Comparison of ENCODE assay signal across 16 cellular contexts in the genomic region with DNA sequence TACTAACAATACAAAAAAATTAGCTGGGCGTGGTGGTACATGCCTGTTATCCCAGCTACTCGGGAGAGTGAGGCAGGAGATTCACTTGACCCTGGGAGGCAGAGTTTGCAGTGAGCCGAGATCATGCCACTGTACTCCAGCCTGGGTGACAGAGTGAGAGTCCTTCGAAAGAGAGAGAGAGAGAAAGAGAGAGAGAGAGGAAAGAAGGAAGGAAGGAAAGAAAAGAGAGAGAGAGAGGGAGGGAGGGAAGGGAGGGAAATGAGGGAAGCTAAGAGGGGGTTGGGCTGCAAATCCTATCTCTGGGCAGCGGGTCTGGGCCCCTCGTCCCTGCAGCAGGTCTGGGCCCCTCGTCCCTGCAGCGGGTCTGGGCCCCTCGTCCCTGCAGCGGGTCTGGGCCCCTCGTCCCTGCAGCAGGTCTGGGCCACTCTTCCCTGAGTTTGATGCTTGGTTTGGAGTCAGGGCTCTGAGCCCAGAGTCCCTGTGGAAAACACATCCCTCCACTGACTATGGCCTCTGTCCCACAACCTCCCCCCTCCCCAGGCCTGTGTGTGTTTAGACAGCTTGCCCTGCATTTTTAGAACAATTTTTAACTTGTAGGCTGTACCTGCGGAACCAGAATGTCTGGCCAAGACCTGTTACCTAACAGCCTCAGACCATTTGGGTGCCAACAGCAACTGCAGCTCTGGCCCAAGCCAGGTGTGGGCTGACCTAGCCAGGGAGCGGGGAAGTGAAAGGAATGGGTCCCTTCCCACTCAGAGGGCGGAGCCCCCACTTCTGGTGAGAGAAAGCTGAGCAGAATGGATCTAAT.
DNase-seq lines count a peak whose midpoint lies in the region; ATAC-seq, FAIRE-seq and TF ChIP-seq lines count a peak whose summit lies in the region.
"Had no signal": no experiment of that assay in that cellular context is flagged by ENCODE, and none has a peak within 500 bp of the region (broad histone marks: within the 10 kb centered on the region; RNA-seq: fewer than 3 reads in every experiment).

No MANE protein-coding gene starts in this region.

- H3K9ac ChIP-seq in keratinocyte (ENCODE audit: control insufficient read depth, extremely low read depth, insufficient read depth, low read length), result no peak overlapping the region

- peaks cover 31% of the 10 kb centered on the region for H3K4me1 ChIP-seq in keratinocyte (ENCODE audit: control insufficient read depth, extremely low read depth, insufficient read depth, low read length)

- no peak for FAIRE-seq in keratinocyte (lab: Jason Lieb, UNC)
- FAIRE-seq: endothelial cell of umbilical vein, G401.6 had no signal

- peak overlapping the region; percentile 83 for H3K27ac Mint-ChIP-seq in stimulated activated effector memory CD8-positive, alpha-beta T cell treated with anti-CD3 and anti-CD28 coated beads, Interleukin-12 subunit alpha, Interleukin-12 subunit beta, amount 100 ng/mL, for 72 hours
- H3K27ac Mint-ChIP-seq: activated CD4-positive, alpha-beta memory T cell treated with anti-CD3 and anti-CD28 coated beads for 36 hours; CD4-positive, alpha-beta T cell had no signal

- ATAC-seq in stimulated activated effector memory CD8-positive, alpha-beta T cell treated with anti-CD3 and anti-CD28 coated beads, Interleukin-12 subunit alpha, Interleukin-12 subunit beta, amount 100 ng/mL, for 72 hours, result no peak
- no peak for ATAC-seq in GM21786 (IDR thresholded peaks at IDR 0.05; ENCODE audit: unreplicated experiment)
- no peak for ATAC-seq in HG03439 (IDR thresholded peaks at IDR 0.05; ENCODE audit: unreplicated experiment)
- ATAC-seq: stimulated activated naive CD8-positive, alpha-beta T cell treated with anti-CD3 and anti-CD28 coated beads, Interleukin-15, Interleukin-2, amounts not matched to agents 100 U/mL and 50 U/mL, for 24 hours had no signal

- no peak overlapping the region for H3K4me3 Mint-ChIP-seq in stimulated activated effector memory CD8-positive, alpha-beta T cell treated with anti-CD3 and anti-CD28 coated beads, Interleukin-12 subunit alpha, Interleukin-12 subunit beta, amount 100 ng/mL, for 72 hours
- H3K4me3 Mint-ChIP-seq: activated CD4-positive, alpha-beta memory T cell treated with anti-CD3 and anti-CD28 coated beads for 36 hours; CD4-positive, alpha-beta T cell had no signal

- H3K4me3 ChIP-seq in keratinocyte (ENCODE audit: control insufficient read depth in 2 of 3, extremely low read depth in 1 of 3, insufficient read depth in 2 of 3, low read depth in 1 of 3, low read length in 3 of 3), result no peak overlapping the region

- peak overlapping the region; percentile 59 for H2AFZ ChIP-seq in keratinocyte (ENCODE audit: control insufficient read depth, low read length)

- H4K20me1 ChIP-seq in keratinocyte (ENCODE audit: control insufficient read depth, extremely low read depth, insufficient read depth, low read length), result no peaks in the 10 kb centered on the region

- no peak for TF ChIP-seq CTCF in GM20000 (IDR thresholded peaks at IDR 0.05; ENCODE audit: extremely low read depth, missing control alignments)
- TF ChIP-seq CTCF in RWPE1 (conservative IDR thresholded peaks at IDR 0.05; ENCODE audit: low read depth), result no peak
- no peak for TF ChIP-seq CTCF in keratinocyte (optimal IDR thresholded peaks at IDR 0.05 in 1 of 3, IDR thresholded peaks at IDR 0.05 in 1 of 3, conservative IDR thresholded peaks at IDR 0.05 in 1 of 3; ENCODE audit: extremely low read depth in 1 of 3, insufficient read depth in 2 of 3, low read length in 3 of 3)

- no peaks in the 10 kb centered on the region for H3K9me3 Mint-ChIP-seq in stimulated activated effector memory CD8-positive, alpha-beta T cell treated with anti-CD3 and anti-CD28 coated beads, Interleukin-12 subunit alpha, Interleukin-12 subunit beta, amount 100 ng/mL, for 72 hours
- H3K9me3 Mint-ChIP-seq: activated CD4-positive, alpha-beta memory T cell treated with anti-CD3 and anti-CD28 coated beads for 36 hours; CD4-positive, alpha-beta T cell had no signal

- H3K36me3 ChIP-seq in keratinocyte (ENCODE audit: control insufficient read depth in 2 of 2, extremely low read depth in 1 of 2, insufficient read depth in 2 of 2, low read length in 2 of 2), result no peaks in the 10 kb centered on the region

- POLR2A ChIA-PET in RWPE1 (lab: Yijun Ruan, JAX; ENCODE audit: low non-redundant PET), result interaction anchor here (0.5 kb wide), 1 partner anchor 28 kb away, joined by 5 read pairs; no protein-coding TSS in a partner anchor

- H3K27me3 ChIP-seq in keratinocyte (ENCODE audit: control insufficient read depth, extremely low read depth, insufficient read depth, low read length), result no peaks in the 10 kb centered on the region

- no peaks in the 10 kb centered on the region for H3K9me3 ChIP-seq in keratinocyte (ENCODE audit: control insufficient read depth, low read depth, low read length)

- peak overlapping the region; percentile 81 for H3K27ac ChIP-seq in RWPE1
- no peak overlapping the region for H3K27ac ChIP-seq in keratinocyte (ENCODE audit: control insufficient read depth, insufficient read depth, low read length)

- no peaks in the 10 kb centered on the region for H3K9me1 ChIP-seq in keratinocyte (ENCODE audit: control insufficient read depth, extremely low read depth, insufficient read depth, low read length)

- no peaks in the 10 kb centered on the region for H3K79me2 ChIP-seq in keratinocyte (ENCODE audit: control insufficient read depth, insufficient read depth, low read length)

- H3K4me1 Mint-ChIP-seq in stimulated activated effector memory CD8-positive, alpha-beta T cell treated with anti-CD3 and anti-CD28 coated beads, Interleukin-12 subunit alpha, Interleukin-12 subunit beta, amount 100 ng/mL, for 72 hours, result peaks cover 29% of the 10 kb centered on the region

- peak overlapping the region; percentile 72 for H3K4me2 ChIP-seq in keratinocyte (ENCODE audit: control insufficient read depth, extremely low read depth, insufficient read depth, low read depth, low read length)

- H3K36me3 Mint-ChIP-seq in stimulated activated effector memory CD8-positive, alpha-beta T cell treated with anti-CD3 and anti-CD28 coated beads, Interleukin-12 subunit alpha, Interleukin-12 subunit beta, amount 100 ng/mL, for 72 hours, result peaks cover 15% of the 10 kb centered on the region
- H3K36me3 Mint-ChIP-seq: activated CD4-positive, alpha-beta memory T cell treated with anti-CD3 and anti-CD28 coated beads for 36 hours had no signal

- dilution Hi-C loops in keratinocyte (cut with MboI; ENCODE audit: extremely low pct_ligation_motif_present, low sequenced_read_pairs), result no loop called here

- DNase-seq in GM20000 (ENCODE audit: low spot score) (peak; percentile 13), RWPE1 (ENCODE audit: low spot score) (peak; percentile 29), keratinocyte (ENCODE audit: low read depth, low spot score) (no peak), medulla oblongata (ENCODE audit: extremely low spot score) (no peak)
- DNase-seq in stimulated activated effector memory CD8-positive, alpha-beta T cell treated with anti-CD3 and anti-CD28 coated beads, Interleukin-12 subunit alpha, Interleukin-12 subunit beta, amount 100 ng/mL, for 72 hours (ENCODE audit: low spot score in 2 of 2), result no peak
- DNase-seq: activated CD4-positive, alpha-beta memory T cell treated with anti-CD3 and anti-CD28 coated beads for 36 hours; activated effector memory CD4-positive, alpha-beta T cell treated with Interleukin-2 at 50 U/mL for 16 hours; CD4-positive, alpha-beta T cell; hypothalamus; NCI-H1694 treated with DMSO at 0.1 percent for 48 hours; stimulated activated CD4-positive, alpha-beta T cell treated with anti-CD3 and anti-CD28 coated beads, Interleukin-4, amount 100 ng/mL, for 1 hour; stimulated activated naive CD8-positive, alpha-beta T cell treated with anti-CD3 and anti-CD28 coated beads, Interleukin-15, Interleukin-2, amounts not matched to agents 100 U/mL and 50 U/mL, for 24 hours had no signal

- CTCF ChIA-PET in RWPE1 (lab: Yijun Ruan, JAX), result interaction anchor here (0.6 to 1.2 kb wide), 2 partner anchors 22 to 34 kb away, joined by 4 read pairs; no protein-coding TSS in a partner anchor

Comparison
In these comparisons a context has a peak if more than half of its experiments do, and no peak if none do; other contexts are left out.
1. DNase-seq: peak in GM20000 (single experiment) and RWPE1 (single experiment); none in keratinocyte (single experiment), stimulated activated effector memory CD8-positive, alpha-beta T cell treated with anti-CD3 and anti-CD28 coated beads, Interleukin-12 subunit alpha, Interleukin-12 subunit beta, amount 100 ng/mL, for 72 hours (0 of 2) and medulla oblongata (single experiment).